In the genomic region with DNA sequence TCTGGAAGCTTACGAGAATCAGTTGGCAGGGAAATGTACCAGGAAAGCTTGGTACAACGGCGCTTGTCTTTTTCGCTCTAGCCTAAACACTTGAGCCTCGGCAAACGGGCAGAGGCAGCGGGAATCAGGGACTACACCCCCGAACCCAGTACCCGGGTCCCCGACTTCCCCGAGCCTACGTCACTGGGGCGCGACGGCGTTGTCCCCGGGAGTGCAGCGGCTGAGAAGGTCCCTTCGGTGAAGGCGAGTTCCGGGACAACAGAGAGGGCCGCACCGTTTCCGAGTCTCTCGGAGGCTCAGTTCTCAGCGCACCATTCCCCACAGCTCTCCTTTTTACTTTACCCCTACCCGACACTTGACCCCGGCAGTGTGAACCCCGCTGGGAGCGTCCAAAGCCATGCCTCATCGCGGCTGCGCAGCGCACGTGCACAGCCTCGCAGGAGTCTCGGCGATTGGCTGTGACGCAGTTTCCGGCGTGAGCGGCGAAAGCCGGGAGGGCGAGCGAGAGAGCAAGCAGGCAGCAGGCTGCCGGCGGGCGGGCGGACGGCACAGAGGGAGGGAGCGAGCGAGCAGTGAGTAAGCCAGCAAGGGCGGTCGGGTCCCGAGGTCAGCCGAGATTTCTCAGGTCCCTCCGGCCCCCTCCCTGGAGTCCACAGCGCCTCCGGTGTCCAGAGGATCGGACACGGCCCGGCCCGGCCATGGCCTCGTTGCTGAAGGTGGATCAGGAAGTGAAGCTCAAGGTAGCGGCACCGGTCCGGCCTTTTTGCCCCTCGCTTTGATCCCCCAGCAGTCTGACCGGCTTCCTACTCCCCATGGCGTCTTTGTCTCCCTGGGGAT, we compare ENCODE assay signal across 8 cellular contexts. TPM values are rescaled to one million over a fixed set of nuclear protein-coding genes. Genes with fewer than 3 reads are reported as not detected.
DNase-seq lines count a peak whose midpoint lies in the region; ATAC-seq, FAIRE-seq and TF ChIP-seq lines count a peak whose summit lies in the region.

A gene with protein sequence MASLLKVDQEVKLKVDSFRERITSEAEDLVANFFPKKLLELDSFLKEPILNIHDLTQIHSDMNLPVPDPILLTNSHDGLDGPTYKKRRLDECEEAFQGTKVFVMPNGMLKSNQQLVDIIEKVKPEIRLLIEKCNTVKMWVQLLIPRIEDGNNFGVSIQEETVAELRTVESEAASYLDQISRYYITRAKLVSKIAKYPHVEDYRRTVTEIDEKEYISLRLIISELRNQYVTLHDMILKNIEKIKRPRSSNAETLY (plus strand): TSS at position 464 of the 837 bp plus-strand sequence. CDS start 235 bp downstream, at position 699.

- H3K36me3 Mint-ChIP-seq in T-helper 17 cell (ENCODE audit: low read depth): peaks cover 9% of the 10 kb centered on the region

- peak within 1 kb of the TSS; percentile 99 for H3K27ac Mint-ChIP-seq in T-helper 17 cell

- ATAC-seq in HG02840 (IDR thresholded peaks at IDR 0.05; ENCODE audit: low FRiP score, unreplicated experiment): peak; percentile 86
- ATAC-seq in T-helper 17 cell: peak; percentile 93
- ATAC-seq in left ventricle myocardium superior: peak; percentile 98

- peaks cover 5% of the 10 kb centered on the region for H3K27me3 Mint-ChIP-seq in T-helper 17 cell

- DNase-seq in GM12892 (ENCODE audit: insufficient read length) (peak; percentile 95), NCI-H146 (lab: John Stamatoyannopoulos, UW) (peak; percentile 88), T-helper 17 cell (peak; percentile 77 to 81 (median 78)), amygdala (lab: John Stamatoyannopoulos, UW) (peak; percentile 24 to 98 (median 90)), left ventricle myocardium superior (peak; percentile 95), pulmonary artery endothelial cell (ENCODE audit: low read depth, low spot score) (peak; percentile 41), urothelium cell line (ENCODE audit: low spot score) (peak; percentile 96)

- intact Hi-C loops in left ventricle myocardium superior (cut with micrococcal nuclease): no loop called here

- peaks cover 29% of the 10 kb centered on the region for H3K4me1 Mint-ChIP-seq in T-helper 17 cell

- no peaks in the 10 kb centered on the region for H3K9me3 ChIP-seq in T-helper 17 cell (ENCODE audit: control insufficient read depth, low read length, poor library complexity, severe bottlenecking)

- TF ChIP-seq POLR2A in GM12892 (IDR thresholded peaks at IDR 0.05; ENCODE audit: low read depth, low read length): peak; percentile 96

- FAIRE-seq in GM12892 (lab: Jason Lieb, UNC) (peak; percentile 96), urothelium cell line (lab: Jason Lieb, UNC) (no peak)

- H3K4me3 Mint-ChIP-seq in T-helper 17 cell: peak within 1 kb of the TSS; percentile 95

RNA-seq across cellular contexts. Expression of the gene that starts here (rescaled TPM):
- 102 TPM for polyA plus RNA-seq in GM12892 (2012; ENCODE audit: missing spikeins)
- total RNA-seq in T-helper 17 cell (10 to 100 TPM; 71.5 to 78.8 TPM), left ventricle myocardium superior (71.2 TPM), pulmonary artery endothelial cell (89.3 and 111 TPM in 2 replicates)

Comparison
In these comparisons a context has a peak if more than half of its experiments do, and no peak if none do; other contexts are left out.
1. Peak in every context shown above with its lines: DNase-seq and ATAC-seq.
2. DNase-seq: peak in every context shown above with its lines; median percentile 96 in urothelium cell line; 95 in GM12892; 95 in left ventricle myocardium superior; 90 in amygdala; 88 in NCI-H146; 78 in T-helper 17 cell; 41 in pulmonary artery endothelial cell.